ENCODE assay signal across 8 cellular contexts in genomic region chr6:10465633-10466499, GRCh38. TPM values are rescaled to one million over a fixed set of nuclear protein-coding genes. Genes with fewer than 3 reads are reported as not detected.
DNase-seq lines count a peak whose midpoint lies in the region; ATAC-seq and TF ChIP-seq lines count a peak whose summit lies in the region.

No MANE protein-coding gene starts in this region.

- TF ChIP-seq CTCF in BE2C (IDR thresholded peaks at IDR 0.05; ENCODE audit: low read depth, low read length), result peak; percentile 42
- TF ChIP-seq CTCF in GM13976 (IDR thresholded peaks at IDR 0.05; ENCODE audit: borderline replicate concordance, control extremely low read depth, extremely low read depth, insufficient read depth, missing control alignments), result peak; percentile 55
- no peak for TF ChIP-seq CTCF in colonic mucosa (IDR thresholded peaks at IDR 0.05)
- TF ChIP-seq CTCF in prostate gland (IDR thresholded peaks at IDR 0.05), result no peak

- DNase-seq in BE2C, result peak; percentile 57
- peak; percentile 50 for DNase-seq in GM13976 (ENCODE audit: low spot score)
- DNase-seq in NCI-H69 (lab: John Stamatoyannopoulos, UW), result peak; percentile 73
- DNase-seq in colonic mucosa, result peak; percentile 28
- peak; percentile 62 for DNase-seq in renal cortical epithelial cell (ENCODE audit: low read depth)
- DNase-seq in prostate gland (ENCODE audit: low spot score), result no peak

- 59% methylated on average over 20 of the region's 20 CpGs for WGBS in prostate gland

- no peaks in the 10 kb centered on the region for H3K36me3 ChIP-seq in BE2C
- H3K36me3 ChIP-seq in colonic mucosa, result no peaks in the 10 kb centered on the region
- H3K36me3 ChIP-seq in prostate gland, result no peaks in the 10 kb centered on the region

- no peak overlapping the region for H3K4me3 ChIP-seq in BE2C (ENCODE audit: low read depth, low read length)
- H3K4me3 ChIP-seq in colonic mucosa, result no peak overlapping the region
- no peak overlapping the region for H3K4me3 ChIP-seq in prostate gland

- no peaks in the 10 kb centered on the region for H3K4me1 ChIP-seq in BE2C
- no peaks in the 10 kb centered on the region for H3K4me1 ChIP-seq in colonic mucosa
- no peaks in the 10 kb centered on the region for H3K4me1 ChIP-seq in prostate gland (replicated peaks)

- in situ Hi-C loops in GM13976 (cut with MboI; ENCODE audit: low sequenced_read_pairs, unreplicated experiment), result no loop called here

- H3K9ac ChIP-seq in colonic mucosa (ENCODE audit: low read depth in 2 of 2, low read length in 2 of 2), result no peak overlapping the region

- H3K27me3 ChIP-seq in BE2C (no peaks in the 10 kb centered on the region), colonic mucosa (no peaks in the 10 kb centered on the region), prostate gland (replicated peaks; ENCODE audit: insufficient read depth) (no peaks in the 10 kb centered on the region)

- ATAC-seq in HG02870 (IDR thresholded peaks at IDR 0.05; ENCODE audit: unreplicated experiment) (no peak), HG02759 (IDR thresholded peaks at IDR 0.05; ENCODE audit: unreplicated experiment) (no peak)

- no peak for TF ChIP-seq POLR2A in prostate gland (IDR thresholded peaks at IDR 0.05)

- H3K9me3 ChIP-seq in BE2C, result no peaks in the 10 kb centered on the region
- no peaks in the 10 kb centered on the region for H3K9me3 ChIP-seq in colonic mucosa
- no peaks in the 10 kb centered on the region for H3K9me3 ChIP-seq in prostate gland

- intact Hi-C loops in colonic mucosa (cut with DNase I) (no loop called here), prostate gland (cut with DNase I) (no loop called here)

- H3K27ac ChIP-seq in colonic mucosa, result no peak overlapping the region
- no peak overlapping the region for H3K27ac ChIP-seq in prostate gland

RNA-seq across cellular contexts. Expression of gene TFAP2A, which starts 51.0 kb away (rescaled TPM):
- polyA plus RNA-seq in BE2C (2012; ENCODE audit: insufficient read depth, insufficient read length, low read depth), result 1.6 TPM
- total RNA-seq in colonic mucosa (under 1 TPM; 0.27 to 0.99 TPM), renal cortical epithelial cell (2.3 and 11.2 TPM in 2 replicates), prostate gland (10 to 100 TPM; 16.0 to 20.4 TPM)

RNA-seq across cellular contexts. Expression of gene GCNT2, which starts 55.3 kb away (rescaled TPM):
- 0.31 TPM for polyA plus RNA-seq in BE2C (2012; ENCODE audit: insufficient read depth, insufficient read length, low read depth)
- total RNA-seq in colonic mucosa (1 to 10 TPM; 9.8 to 9.9 TPM), renal cortical epithelial cell (27.8 and 59.4 TPM in 2 replicates), prostate gland (10 to 100 TPM; 22.9 to 58.2 TPM)

Comparison
In these comparisons a context has a peak if more than half of its experiments do, and no peak if none do; other contexts are left out.
1. CTCF ChIP-seq: peak in BE2C (single experiment) and GM13976 (single experiment); none in colonic mucosa (single experiment) and prostate gland (0 of 4).